ENCODE assay signal across 1 cellular context in genomic region chr19:10241826-10242449, GRCh38. TPM values are rescaled to one million over a fixed set of nuclear protein-coding genes. Genes with fewer than 3 reads are reported as not detected.
"Had no signal": no experiment of that assay in that cellular context is flagged by ENCODE, and none has a peak within 500 bp of the region (broad histone marks: within the 10 kb centered on the region; RNA-seq: fewer than 3 reads in every experiment).

No MANE protein-coding gene starts in this region.

RNA-seq across cellular contexts. Expression of gene ICAM4, which starts 44.8 kb away (rescaled TPM):
- total RNA-seq: MCF 10A had no signal
